In the genomic region with DNA sequence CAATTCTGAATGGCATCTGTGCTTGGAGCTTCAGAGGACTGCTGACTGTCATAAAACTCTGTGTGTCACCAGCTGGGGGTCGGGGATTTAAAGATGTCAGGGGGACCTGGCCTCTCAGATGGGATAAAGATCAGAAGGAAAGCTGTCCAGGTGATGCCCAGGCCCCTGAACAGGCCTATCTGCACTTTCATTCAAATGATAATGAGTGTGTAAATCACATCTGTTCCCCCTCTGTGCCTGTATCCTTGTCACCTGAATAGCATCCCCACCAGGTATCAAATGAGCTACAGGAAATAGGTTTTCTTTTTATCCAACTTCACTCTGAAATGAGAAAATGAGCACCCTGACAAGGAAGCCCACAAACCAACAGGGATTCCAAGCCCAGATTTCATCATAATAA, we compare ENCODE assay signal across 1 cellular context.
TF ChIP-seq lines count a peak whose summit lies in the region.

No MANE protein-coding gene starts in this region.

TF ChIP-seq in neural cell, 6 proteins besides CTCF, POLR2A, EP300 and RAD21 (continued from another document):
- TF ChIP-seq EZH2 (IDR thresholded peaks at IDR 0.05; ENCODE audit: borderline replicate concordance, insufficient read depth, low read length, poor library complexity, severe bottlenecking) (no peak), MXI1 (conservative IDR thresholded peaks at IDR 0.05; ENCODE audit: poor library complexity, severe bottlenecking) (no peak), SMC3 (conservative IDR thresholded peaks at IDR 0.05; ENCODE audit: poor library complexity) (no peak), TAF1 (IDR thresholded peaks at IDR 0.05; ENCODE audit: low read depth) (no peak), POLR2AphosphoS5 (IDR thresholded peaks at IDR 0.05) (no peak)
